ENCODE assay signal across 13 cellular contexts in genomic region chr15:74768099-74768770, GRCh38. TPM values are rescaled to one million over a fixed set of nuclear protein-coding genes. Genes with fewer than 3 reads are reported as not detected.
DNase-seq lines count a peak whose midpoint lies in the region; ATAC-seq and TF ChIP-seq lines count a peak whose summit lies in the region.
"Had no signal": no experiment of that assay in that cellular context is flagged by ENCODE, and none has a peak within 500 bp of the region (broad histone marks: within the 10 kb centered on the region; RNA-seq: fewer than 3 reads in every experiment).

No MANE protein-coding gene starts in this region.

- H3K27ac Mint-ChIP-seq in stimulated activated naive CD8-positive, alpha-beta T cell treated with anti-CD3 and anti-CD28 coated beads, Interleukin-15, Interleukin-2, amounts not matched to agents 100 ng/mL and 50 ng/mL, for 24 hours: peak overlapping the region; percentile 73

- TF ChIP-seq CTCF in PC-3 (conservative IDR thresholded peaks at IDR 0.05; ENCODE audit: low read depth, low read length) (no peak), foreskin fibroblast (IDR thresholded peaks at IDR 0.05; ENCODE audit: low read depth, low read length) (no peak)

- H3K79me2 ChIP-seq in PC-3 (ENCODE audit: low read length): no peaks in the 10 kb centered on the region

- no peaks in the 10 kb centered on the region for H3K36me3 Mint-ChIP-seq in stimulated activated naive CD8-positive, alpha-beta T cell treated with anti-CD3 and anti-CD28 coated beads, Interleukin-15, Interleukin-2, amounts not matched to agents 100 ng/mL and 50 ng/mL, for 24 hours (ENCODE audit: low read depth)

- H3K9me3 Mint-ChIP-seq in stimulated activated naive CD8-positive, alpha-beta T cell treated with anti-CD3 and anti-CD28 coated beads, Interleukin-15, Interleukin-2, amounts not matched to agents 100 ng/mL and 50 ng/mL, for 24 hours: no peaks in the 10 kb centered on the region

- DNase-seq in stimulated activated naive CD8-positive, alpha-beta T cell treated with anti-CD3 and anti-CD28 coated beads, Interleukin-15, Interleukin-2, amounts not matched to agents 100 U/mL and 50 U/mL, for 24 hours: no peak
- no peak for DNase-seq in PC-3
- DNase-seq in foreskin fibroblast: no peak
- no peak for DNase-seq in NCI-H2227 (lab: John Stamatoyannopoulos, UW; ENCODE audit: unreplicated experiment)
- no peak for DNase-seq in NCI-H774 (lab: John Stamatoyannopoulos, UW)
- no peak for DNase-seq in GM03348 (ENCODE audit: low spot score)

- CTCF ChIA-PET in PC-3 (lab: Charles Lee): interaction anchor here (0.6 to 2.3 kb wide), 5 partner anchors 9 to 137 kb away, joined by 3 to 13 read pairs (median 7); no protein-coding TSS in a partner anchor

- no peaks in the 10 kb centered on the region for H3K27me3 ChIP-seq in PC-3 (ENCODE audit: low read length)
- H3K27me3 ChIP-seq: adrenal gland had no signal

- ATAC-seq in stimulated activated naive CD8-positive, alpha-beta T cell treated with anti-CD3 and anti-CD28 coated beads, Interleukin-15, Interleukin-2, amounts not matched to agents 100 U/mL and 50 U/mL, for 24 hours: no peak
- ATAC-seq in PC-3: 0 out of 2 replicates have a peak, but pooled peaks have one; percentile 11
- no peak for ATAC-seq in HG02798 (IDR thresholded peaks at IDR 0.05; ENCODE audit: poor library complexity, unreplicated experiment)

- no peaks in the 10 kb centered on the region for H3K27me3 Mint-ChIP-seq in stimulated activated naive CD8-positive, alpha-beta T cell treated with anti-CD3 and anti-CD28 coated beads, Interleukin-15, Interleukin-2, amounts not matched to agents 100 ng/mL and 50 ng/mL, for 24 hours

- H3K4me3 ChIP-seq in PC-3 (ENCODE audit: low read length) (peak overlapping the region; percentile 61), foreskin fibroblast (ENCODE audit: low read depth in 1 of 2, low read length in 2 of 2) (peak overlapping the region; percentile 7 to 22)
- H3K4me3 ChIP-seq: adrenal gland, HAP-1 had no signal

- peak overlapping the region; percentile 87 for H3K4me2 ChIP-seq in PC-3 (ENCODE audit: low read length)

- H3K9ac ChIP-seq in PC-3 (ENCODE audit: low read length): no peak overlapping the region

- peaks cover 28% of the 10 kb centered on the region for H3K4me1 Mint-ChIP-seq in stimulated activated naive CD8-positive, alpha-beta T cell treated with anti-CD3 and anti-CD28 coated beads, Interleukin-15, Interleukin-2, amounts not matched to agents 100 ng/mL and 50 ng/mL, for 24 hours (ENCODE audit: low read depth)

- no peak overlapping the region for H3K27ac ChIP-seq in PC-3 (ENCODE audit: low read length)
- H3K27ac ChIP-seq: adrenal gland, C4-2B had no signal

- intact Hi-C loops in PC-3 (cut with micrococcal nuclease): loop anchor here (1.0 to 5.0 kb wide), 2 partner anchors 116 to 133 kb away; no protein-coding TSS in a partner anchor

- H3K9me2 ChIP-seq in PC-3 (replicated peaks; ENCODE audit: low read length): no peaks in the 10 kb centered on the region

- H3F3A ChIP-seq in PC-3 (ENCODE audit: low read length, unreplicated experiment): no peaks in the 10 kb centered on the region

- peak overlapping the region; percentile 65 for H3K4me3 Mint-ChIP-seq in stimulated activated naive CD8-positive, alpha-beta T cell treated with anti-CD3 and anti-CD28 coated beads, Interleukin-15, Interleukin-2, amounts not matched to agents 100 ng/mL and 50 ng/mL, for 24 hours

- no peaks in the 10 kb centered on the region for H3K9me3 ChIP-seq in PC-3 (ENCODE audit: low read length)
- H3K9me3 ChIP-seq: adrenal gland, HAP-1 had no signal

- no TSS peak for BruUV-seq in PC-3 (replicated peaks; lab: Mats Ljungman, UMichigan)

- peak overlapping the region; percentile 95 for H2AFZ ChIP-seq in PC-3 (ENCODE audit: low read length)

- H4K20me1 ChIP-seq in PC-3 (ENCODE audit: low read length): no peaks in the 10 kb centered on the region

- H3K4me1 ChIP-seq in PC-3 (ENCODE audit: insufficient read depth, low read length): no peaks in the 10 kb centered on the region
- H3K4me1 ChIP-seq: adrenal gland had no signal

- no peaks in the 10 kb centered on the region for H3K36me3 ChIP-seq in PC-3 (ENCODE audit: low read depth, low read length)
- H3K36me3 ChIP-seq: adrenal gland, HAP-1 had no signal

- POLR2A ChIA-PET in PC-3 (lab: Charles Lee; ENCODE audit: unreplicated experiment): interaction anchor here (0.6 to 0.7 kb wide), 2 partner anchors 107 to 140 kb away, joined by 3 read pairs; no protein-coding TSS in a partner anchor

RNA-seq across cellular contexts. Expression of gene CSK, which starts 13.6 kb away (rescaled TPM):
- 38.0 and 50.3 TPM in 2 replicates for total RNA-seq in PC-3 (2014; rRNA removed)

RNA-seq across cellular contexts. Expression of gene CYP1A2, which starts 19.6 kb away (rescaled TPM):
- not detected in 2 replicates for total RNA-seq in PC-3 (2014; rRNA removed)
- total RNA-seq: adrenal gland; renal cortical epithelial cell; T-helper 1 cell treated with Interleukin-12 subunit alpha and Interleukin-12 subunit beta and Interleukin-4 antibody, amounts not matched to agents 30 ng/mL and 1 ng/mL, for 36 hours had no signal

RNA-seq across cellular contexts. Expression of gene CYP1A1, which starts 42.9 kb away (rescaled TPM):
- total RNA-seq in PC-3 (2014; rRNA removed): 2.3 and 2.5 TPM in 2 replicates
- total RNA-seq: renal cortical epithelial cell had no signal

RNA-seq across cellular contexts. Expression of gene LMAN1L, which starts 44.4 kb away (rescaled TPM):
- not detected in 2 replicates for total RNA-seq in PC-3 (2014; rRNA removed)
- total RNA-seq: renal cortical epithelial cell had no signal

RNA-seq across cellular contexts. Expression of gene CPLX3, which starts 58.2 kb away (rescaled TPM):
- total RNA-seq in PC-3 (2014; rRNA removed): not detected in 2 replicates
- total RNA-seq: renal cortical epithelial cell had no signal
